7 cellular contexts compared by ENCODE assay signal in genomic region chr14:69685217-69685616, GRCh38.
A peak's percentile ranks its signal among the peaks of the same experiment; 100 is the strongest.
DNase-seq lines count a peak whose midpoint lies in the region; ATAC-seq lines count a peak whose summit lies in the region.

No MANE protein-coding gene starts in this region.

- ATAC-seq in HG03378 (IDR thresholded peaks at IDR 0.05; ENCODE audit: unreplicated experiment) (peak; percentile 41), GM19324 (IDR thresholded peaks at IDR 0.05; ENCODE audit: low FRiP score, unreplicated experiment) (no peak)

- H3K27me3 ChIP-seq in esophagus (ENCODE audit: control insufficient read depth in 1 of 2, insufficient read depth in 2 of 2, low read length in 2 of 2), result no peaks in the 10 kb centered on the region

- H3K4me1 ChIP-seq in esophagus (ENCODE audit: control insufficient read depth in 2 of 2, insufficient read depth in 2 of 2, low read length in 1 of 2), result peaks cover 8 to 16% of the 10 kb centered on the region in 2 donors

- intact Hi-C loops in activated CD4-positive, alpha-beta T cell treated with anti-CD3 and anti-CD28 coated beads, Interleukin-2, amount 10 ng/mL, durations not matched to agents 24 days and 14 days (cut with micrococcal nuclease), result loop anchor here (1.0 kb wide), 5 partner anchors 9 to 82 kb away; partner anchors contain the start of genes SRSF5 and SUSD6

- H3K4me3 ChIP-seq in esophagus (ENCODE audit: low read depth in 1 of 2, low read length in 2 of 2), result no peak overlapping the region

- peaks cover 4% of the 10 kb centered on the region for H3K9me3 Mint-ChIP-seq in activated CD4-positive, alpha-beta T cell treated with anti-CD3 and anti-CD28 coated beads, Interleukin-2, amount 10 ng/mL, durations not matched to agents 24 days and 14 days

- H3K36me3 ChIP-seq in esophagus (ENCODE audit: control insufficient read depth in 2 of 2, insufficient read depth in 2 of 2, low read length in 1 of 2), result peaks cover 2 to 3% of the 10 kb centered on the region in 2 donors

- no peaks in the 10 kb centered on the region for H3K27me3 Mint-ChIP-seq in activated CD4-positive, alpha-beta T cell treated with anti-CD3 and anti-CD28 coated beads, Interleukin-2, amount 10 ng/mL, durations not matched to agents 24 days and 14 days

- WGBS in esophagus, 2 donors, result 32 to 43% methylated on average over 3 of the region's 3 CpGs

- peak; percentile 90 for DNase-seq in activated CD4-positive, alpha-beta T cell treated with anti-CD3 and anti-CD28 coated beads, Interleukin-2, amount 10 ng/mL, durations not matched to agents 24 days and 14 days
- DNase-seq in stimulated activated CD4-positive, alpha-beta T cell treated with anti-CD3 and anti-CD28 coated beads, TNF-alpha, amount 100 ng/mL, for 24 hours (ENCODE audit: low read depth in 3 of 3), result peak; percentile 55 to 76 (median 62)
- DNase-seq in AG08396 (ENCODE audit: low spot score) (no peak), NCI-H187 (lab: John Stamatoyannopoulos, UW) (no peak)

- H3K4me3 Mint-ChIP-seq in activated CD4-positive, alpha-beta T cell treated with anti-CD3 and anti-CD28 coated beads, Interleukin-2, amount 10 ng/mL, durations not matched to agents 24 days and 14 days, result peak overlapping the region; percentile 75

- H3K4me1 Mint-ChIP-seq in activated CD4-positive, alpha-beta T cell treated with anti-CD3 and anti-CD28 coated beads, Interleukin-2, amount 10 ng/mL, durations not matched to agents 24 days and 14 days, result peaks cover 81% of the 10 kb centered on the region

- H3K36me3 Mint-ChIP-seq in activated CD4-positive, alpha-beta T cell treated with anti-CD3 and anti-CD28 coated beads, Interleukin-2, amount 10 ng/mL, durations not matched to agents 24 days and 14 days (ENCODE audit: low read depth), result peaks cover 30% of the 10 kb centered on the region

- H3K9me3 ChIP-seq in esophagus (ENCODE audit: control insufficient read depth in 2 of 2, insufficient read depth in 1 of 2, low read depth in 1 of 2, low read length in 1 of 2), result no peaks in the 10 kb centered on the region

- peak overlapping the region; percentile 67 to 82 for H3K27ac ChIP-seq in esophagus (ENCODE audit: low read depth in 2 of 2, low read length in 1 of 2)

- H3K27ac Mint-ChIP-seq in activated CD4-positive, alpha-beta T cell treated with anti-CD3 and anti-CD28 coated beads, Interleukin-2, amount 10 ng/mL, durations not matched to agents 24 days and 14 days, result peak overlapping the region; percentile 96

Comparison
In these comparisons a context has a peak if more than half of its experiments do, and no peak if none do; other contexts are left out.
1. DNase-seq: peak in activated CD4-positive, alpha-beta T cell treated with anti-CD3 and anti-CD28 coated beads, Interleukin-2, amount 10 ng/mL, durations not matched to agents 24 days and 14 days (single experiment) and stimulated activated CD4-positive, alpha-beta T cell treated with anti-CD3 and anti-CD28 coated beads, TNF-alpha, amount 100 ng/mL, for 24 hours (3 of 3); none in AG08396 (single experiment) and NCI-H187 (0 of 2).